In genomic region chr14:55807059-55807499, GRCh38 we compare ENCODE assay signal across 7 cellular contexts.
DNase-seq lines count a peak whose midpoint lies in the region; ATAC-seq and TF ChIP-seq lines count a peak whose summit lies in the region.

No MANE protein-coding gene starts in this region.

- H3K9ac ChIP-seq in mucosa of rectum (ENCODE audit: low read depth in 1 of 2, low read length in 2 of 2), result peak overlapping the region; percentile 68 to 77

- TF ChIP-seq CTCF in coronary artery (IDR thresholded peaks at IDR 0.05), result no peak

- DNase-seq in NCI-H128 (lab: John Stamatoyannopoulos, UW; ENCODE audit: unreplicated experiment) (peak; percentile 69), coronary artery (ENCODE audit: low spot score) (peak; percentile 81)
- peak; percentile 76 for DNase-seq in activated CD4-positive, alpha-beta T cell treated with anti-CD3 and anti-CD28 coated beads, Interleukin-2, amount 50 U/mL, for 1 hour
- DNase-seq in stimulated activated naive CD4-positive, alpha-beta T cell treated with Interleukin-2 at 50 U/mL for 16 hours (lab: John Stamatoyannopoulos, UW), result peak; percentile 64

- H3K27ac ChIP-seq in coronary artery (peak overlapping the region in 1 of 2 donors; percentile 63), mucosa of rectum (ENCODE audit: low read depth in 2 of 2, low read length in 2 of 2) (peak overlapping the region; percentile 88 to 95)

- peaks cover 12 to 33% of the 10 kb centered on the region in 2 donors for H3K4me1 ChIP-seq in mucosa of rectum (ENCODE audit: control insufficient read depth in 2 of 2, insufficient read depth in 2 of 2, low read length in 2 of 2)

- no peaks in the 10 kb centered on the region for H3K36me3 ChIP-seq in mucosa of rectum (ENCODE audit: control insufficient read depth in 2 of 2, insufficient read depth in 2 of 2, low read length in 2 of 2)

- ATAC-seq in GM21390 (IDR thresholded peaks at IDR 0.05; ENCODE audit: unreplicated experiment) (peak; percentile 66), HG02852 (IDR thresholded peaks at IDR 0.05; ENCODE audit: unreplicated experiment) (no peak)

- H3K4me3 ChIP-seq in coronary artery, result no peak overlapping the region
- peak overlapping the region in 1 of 2 donors; percentile 46 for H3K4me3 ChIP-seq in mucosa of rectum (ENCODE audit: low read length in 2 of 2)

- H3K9me3 ChIP-seq in mucosa of rectum (ENCODE audit: control insufficient read depth in 2 of 2, low read length in 2 of 2), result no peaks in the 10 kb centered on the region

- H3K27me3 ChIP-seq in mucosa of rectum (ENCODE audit: control insufficient read depth in 2 of 2, insufficient read depth in 2 of 2, low read length in 2 of 2), result no peaks in the 10 kb centered on the region
